In genomic region chr14:20428802-20429201, GRCh38 we compare ENCODE assay signal across 1 cellular context.
TF ChIP-seq lines count a peak whose summit lies in the region.

No MANE protein-coding gene starts in this region.

TF ChIP-seq in HepG2, 621 proteins besides CTCF, POLR2A, EP300 and RAD21:
- TF ChIP-seq, protein P1, sequence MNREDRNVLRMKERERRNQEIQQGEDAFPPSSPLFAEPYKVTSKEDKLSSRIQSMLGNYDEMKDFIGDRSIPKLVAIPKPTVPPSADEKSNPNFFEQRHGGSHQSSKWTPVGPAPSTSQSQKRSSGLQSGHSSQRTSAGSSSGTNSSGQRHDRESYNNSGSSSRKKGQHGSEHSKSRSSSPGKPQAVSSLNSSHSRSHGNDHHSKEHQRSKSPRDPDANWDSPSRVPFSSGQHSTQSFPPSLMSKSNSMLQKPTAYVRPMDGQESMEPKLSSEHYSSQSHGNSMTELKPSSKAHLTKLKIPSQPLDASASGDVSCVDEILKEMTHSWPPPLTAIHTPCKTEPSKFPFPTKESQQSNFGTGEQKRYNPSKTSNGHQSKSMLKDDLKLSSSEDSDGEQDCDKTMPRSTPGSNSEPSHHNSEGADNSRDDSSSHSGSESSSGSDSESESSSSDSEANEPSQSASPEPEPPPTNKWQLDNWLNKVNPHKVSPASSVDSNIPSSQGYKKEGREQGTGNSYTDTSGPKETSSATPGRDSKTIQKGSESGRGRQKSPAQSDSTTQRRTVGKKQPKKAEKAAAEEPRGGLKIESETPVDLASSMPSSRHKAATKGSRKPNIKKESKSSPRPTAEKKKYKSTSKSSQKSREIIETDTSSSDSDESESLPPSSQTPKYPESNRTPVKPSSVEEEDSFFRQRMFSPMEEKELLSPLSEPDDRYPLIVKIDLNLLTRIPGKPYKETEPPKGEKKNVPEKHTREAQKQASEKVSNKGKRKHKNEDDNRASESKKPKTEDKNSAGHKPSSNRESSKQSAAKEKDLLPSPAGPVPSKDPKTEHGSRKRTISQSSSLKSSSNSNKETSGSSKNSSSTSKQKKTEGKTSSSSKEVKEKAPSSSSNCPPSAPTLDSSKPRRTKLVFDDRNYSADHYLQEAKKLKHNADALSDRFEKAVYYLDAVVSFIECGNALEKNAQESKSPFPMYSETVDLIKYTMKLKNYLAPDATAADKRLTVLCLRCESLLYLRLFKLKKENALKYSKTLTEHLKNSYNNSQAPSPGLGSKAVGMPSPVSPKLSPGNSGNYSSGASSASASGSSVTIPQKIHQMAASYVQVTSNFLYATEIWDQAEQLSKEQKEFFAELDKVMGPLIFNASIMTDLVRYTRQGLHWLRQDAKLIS (CRISPR knock-in tag; IDR thresholded peaks at IDR 0.05), result no peak
- TF ChIP-seq ZNF44 (CRISPR knock-in tag; IDR thresholded peaks at IDR 0.05) (no peak), SIX1 (CRISPR knock-in tag; IDR thresholded peaks at IDR 0.05; ENCODE audit: borderline replicate concordance) (no peak), TEAD3 (CRISPR knock-in tag; optimal IDR thresholded peaks at IDR 0.05; ENCODE audit: borderline replicate concordance) (no peak), HNRNPL (IDR thresholded peaks at IDR 0.05; ENCODE audit: low read depth, low read length) (0 out of 2 replicates have a peak, but pooled peaks have one; percentile 24)
